ENCODE assay signal across 15 cellular contexts in the genomic region with DNA sequence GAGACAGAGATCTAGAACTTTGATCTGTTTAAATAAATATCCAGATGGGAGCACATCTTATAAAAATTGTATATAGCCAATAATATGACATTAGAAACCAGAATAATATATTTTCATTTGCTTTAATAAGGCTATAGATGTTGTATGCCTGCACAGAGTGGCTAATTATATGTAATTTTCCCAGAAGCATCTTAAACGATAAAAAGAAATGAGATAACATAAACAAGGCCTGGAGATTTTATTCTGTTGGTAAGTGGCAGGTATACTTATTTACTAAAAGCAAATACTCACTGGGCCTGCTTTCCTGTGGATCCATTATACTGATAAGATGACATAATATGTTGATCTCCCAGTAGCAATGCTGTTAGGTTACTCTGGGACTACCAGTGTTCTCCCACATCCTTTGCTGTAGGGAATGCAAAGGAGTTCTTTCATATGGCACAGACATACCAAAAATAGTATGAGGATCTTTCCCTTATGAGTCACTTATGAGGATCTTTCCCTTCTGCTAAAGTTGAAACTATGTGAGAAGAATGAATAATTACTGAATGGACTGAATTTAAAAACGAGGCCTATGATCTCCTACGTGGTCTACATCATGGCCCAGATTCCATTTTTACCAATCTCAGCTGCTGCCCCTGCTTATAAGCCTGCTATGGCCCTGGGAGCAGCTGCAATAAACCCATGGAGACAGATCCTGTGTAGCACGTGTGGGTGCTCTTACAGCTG.
DNase-seq lines count a peak whose midpoint lies in the region; ATAC-seq, FAIRE-seq and TF ChIP-seq lines count a peak whose summit lies in the region.
"Had no signal": no experiment of that assay in that cellular context is flagged by ENCODE, and none has a peak within 500 bp of the region (broad histone marks: within the 10 kb centered on the region; RNA-seq: fewer than 3 reads in every experiment).

No MANE protein-coding gene starts in this region.

- peak overlapping the region; percentile 7 for H3K4me2 ChIP-seq in keratinocyte (ENCODE audit: control insufficient read depth, extremely low read depth, insufficient read depth, low read depth, low read length)

- POLR2A ChIA-PET in activated CD8-positive, alpha-beta T cell treated with anti-CD3 and anti-CD28 coated beads, Interleukin-2, amount 10 ng/mL, durations not matched to agents 7 days and 5 days (lab: Charles Lee), result no interaction called here

- dilution Hi-C loops in keratinocyte (cut with MboI; ENCODE audit: extremely low pct_ligation_motif_present, low sequenced_read_pairs), result no loop called here

- H3K9me3 Mint-ChIP-seq in activated CD8-positive, alpha-beta T cell treated with anti-CD3 and anti-CD28 coated beads, Interleukin-2, amount 10 ng/mL, durations not matched to agents 7 days and 5 days (ENCODE audit: insufficient read depth), result no peaks in the 10 kb centered on the region
- H3K9me3 Mint-ChIP-seq in activated T-cell treated with anti-CD3 and anti-CD28 coated beads, Interleukin-2, amount 50 U/mL, for 24 hours, result no peaks in the 10 kb centered on the region
- H3K9me3 Mint-ChIP-seq: activated T-cell treated with anti-CD3 and anti-CD28 coated beads, Interleukin-2, amount 50 U/mL, for 72 hours had no signal

- no peaks in the 10 kb centered on the region for H3K36me3 Mint-ChIP-seq in activated CD8-positive, alpha-beta T cell treated with anti-CD3 and anti-CD28 coated beads, Interleukin-2, amount 10 ng/mL, durations not matched to agents 7 days and 5 days (ENCODE audit: low read depth)
- H3K36me3 Mint-ChIP-seq in activated T-cell treated with anti-CD3 and anti-CD28 coated beads, Interleukin-2, amount 50 U/mL, for 24 hours (ENCODE audit: low read depth), result no peaks in the 10 kb centered on the region

- no peak for TF ChIP-seq CTCF in keratinocyte (optimal IDR thresholded peaks at IDR 0.05 in 1 of 3, IDR thresholded peaks at IDR 0.05 in 1 of 3, conservative IDR thresholded peaks at IDR 0.05 in 1 of 3; ENCODE audit: extremely low read depth in 1 of 3, insufficient read depth in 2 of 3, low read length in 3 of 3)

- FAIRE-seq in HTR-8/SVneo (lab: Jason Lieb, UNC) (no peak), keratinocyte (lab: Jason Lieb, UNC) (peak; percentile 74)
- FAIRE-seq: GM19239, TTC549 had no signal

- H3K27ac Mint-ChIP-seq in activated CD8-positive, alpha-beta T cell treated with anti-CD3 and anti-CD28 coated beads, Interleukin-2, amount 10 ng/mL, durations not matched to agents 7 days and 5 days, result no peak overlapping the region
- H3K27ac Mint-ChIP-seq in activated T-cell treated with anti-CD3 and anti-CD28 coated beads, Interleukin-2, amount 50 U/mL, for 24 hours, result no peak overlapping the region
- H3K27ac Mint-ChIP-seq: activated T-cell treated with anti-CD3 and anti-CD28 coated beads, Interleukin-2, amount 50 U/mL, for 72 hours had no signal

- no peak overlapping the region for H3K9ac ChIP-seq in keratinocyte (ENCODE audit: control insufficient read depth, extremely low read depth, insufficient read depth, low read length)

- no peaks in the 10 kb centered on the region for H3K27me3 Mint-ChIP-seq in activated CD8-positive, alpha-beta T cell treated with anti-CD3 and anti-CD28 coated beads, Interleukin-2, amount 10 ng/mL, durations not matched to agents 7 days and 5 days (ENCODE audit: low read depth)
- peaks cover 6% of the 10 kb centered on the region for H3K27me3 Mint-ChIP-seq in activated T-cell treated with anti-CD3 and anti-CD28 coated beads, Interleukin-2, amount 50 U/mL, for 24 hours

- no peaks in the 10 kb centered on the region for H3K79me2 ChIP-seq in keratinocyte (ENCODE audit: control insufficient read depth, insufficient read depth, low read length)

- H3K4me1 ChIP-seq in keratinocyte (ENCODE audit: control insufficient read depth, extremely low read depth, insufficient read depth, low read length), result peaks cover 7% of the 10 kb centered on the region

- no peaks in the 10 kb centered on the region for H3K9me1 ChIP-seq in keratinocyte (ENCODE audit: control insufficient read depth, extremely low read depth, insufficient read depth, low read length)

- intact Hi-C loops in cardiac septum (cut with DNase I), result no loop called here

- no peaks in the 10 kb centered on the region for H3K9me3 ChIP-seq in keratinocyte (ENCODE audit: control insufficient read depth, low read depth, low read length)
- H3K9me3 ChIP-seq: heart left ventricle, mucosa of descending colon had no signal

- in situ Hi-C loops in ACHN (cut with HindIII; ENCODE audit: low pct_ligation_motif_present, low pct_unique_long_range_greater_than_20kb, low sequenced_read_pairs), result no loop called here

- DNase-seq in ACHN, result peak; percentile 43
- peak; percentile 39 for DNase-seq in HTR-8/SVneo (ENCODE audit: insufficient read length, low spot score)
- DNase-seq in astrocyte of the hippocampus (ENCODE audit: low read depth, low spot score), result peak; percentile 81
- peak; percentile 23 for DNase-seq in keratinocyte (ENCODE audit: low read depth, low spot score)
- no peak for DNase-seq in activated CD8-positive, alpha-beta T cell treated with anti-CD3 and anti-CD28 coated beads, Interleukin-2, amount 10 ng/mL, durations not matched to agents 7 days and 5 days
- no peak for DNase-seq in cardiac septum (ENCODE audit: low spot score)
- DNase-seq in activated T-cell treated with anti-CD3 and anti-CD28 coated beads, Interleukin-2, amount 50 U/mL, for 24 hours, result no peak
- DNase-seq: activated T-cell treated with anti-CD3 and anti-CD28 coated beads, Interleukin-2, amount 50 U/mL, for 72 hours; heart left ventricle; mucosa of descending colon had no signal

- CTCF ChIA-PET in activated CD8-positive, alpha-beta T cell treated with anti-CD3 and anti-CD28 coated beads, Interleukin-2, amount 10 ng/mL, durations not matched to agents 7 days and 5 days (lab: Charles Lee), result no interaction called here

- no peak for ATAC-seq in activated CD8-positive, alpha-beta T cell treated with anti-CD3 and anti-CD28 coated beads, Interleukin-2, amount 10 ng/mL, durations not matched to agents 7 days and 5 days
- no peak for ATAC-seq in GM18520 (IDR thresholded peaks at IDR 0.05; ENCODE audit: unreplicated experiment)
- ATAC-seq: activated T-cell treated with anti-CD3 and anti-CD28 coated beads, Interleukin-2, amount 50 U/mL, for 72 hours; heart left ventricle; mucosa of descending colon had no signal

- no peak overlapping the region for H3K27ac ChIP-seq in keratinocyte (ENCODE audit: control insufficient read depth, insufficient read depth, low read length)
- H3K27ac ChIP-seq: C4-2B, cardiac muscle cell, heart left ventricle had no signal

- H3K4me3 Mint-ChIP-seq in activated CD8-positive, alpha-beta T cell treated with anti-CD3 and anti-CD28 coated beads, Interleukin-2, amount 10 ng/mL, durations not matched to agents 7 days and 5 days, result no peak overlapping the region
- no peak overlapping the region for H3K4me3 Mint-ChIP-seq in activated T-cell treated with anti-CD3 and anti-CD28 coated beads, Interleukin-2, amount 50 U/mL, for 24 hours
- H3K4me3 Mint-ChIP-seq: activated T-cell treated with anti-CD3 and anti-CD28 coated beads, Interleukin-2, amount 50 U/mL, for 72 hours had no signal

- no peak overlapping the region for H3K4me3 ChIP-seq in keratinocyte (ENCODE audit: control insufficient read depth in 2 of 3, extremely low read depth in 1 of 3, insufficient read depth in 2 of 3, low read depth in 1 of 3, low read length in 3 of 3)
- H3K4me3 ChIP-seq: cardiac muscle cell, heart left ventricle, mucosa of descending colon had no signal

- H2AFZ ChIP-seq in keratinocyte (ENCODE audit: control insufficient read depth, low read length), result peak overlapping the region; percentile 82

- H3K27me3 ChIP-seq in keratinocyte (ENCODE audit: control insufficient read depth, extremely low read depth, insufficient read depth, low read length), result no peaks in the 10 kb centered on the region
- H3K27me3 ChIP-seq: cardiac muscle cell, heart left ventricle had no signal

- H3K4me1 Mint-ChIP-seq in activated CD8-positive, alpha-beta T cell treated with anti-CD3 and anti-CD28 coated beads, Interleukin-2, amount 10 ng/mL, durations not matched to agents 7 days and 5 days (ENCODE audit: low read depth), result no peaks in the 10 kb centered on the region
- H3K4me1 Mint-ChIP-seq in activated T-cell treated with anti-CD3 and anti-CD28 coated beads, Interleukin-2, amount 50 U/mL, for 24 hours (ENCODE audit: low read depth), result no peaks in the 10 kb centered on the region

- H3K36me3 ChIP-seq in keratinocyte (ENCODE audit: control insufficient read depth in 2 of 2, extremely low read depth in 1 of 2, insufficient read depth in 2 of 2, low read length in 2 of 2), result no peaks in the 10 kb centered on the region
- H3K36me3 ChIP-seq: cardiac muscle cell, heart left ventricle had no signal

- no peaks in the 10 kb centered on the region for H4K20me1 ChIP-seq in keratinocyte (ENCODE audit: control insufficient read depth, extremely low read depth, insufficient read depth, low read length)

Comparison
In these comparisons a context has a peak if more than half of its experiments do, and no peak if none do; other contexts are left out.
1. DNase-seq: peak in ACHN (single experiment), HTR-8/SVneo (single experiment), astrocyte of the hippocampus (single experiment) and keratinocyte (single experiment); none in activated CD8-positive, alpha-beta T cell treated with anti-CD3 and anti-CD28 coated beads, Interleukin-2, amount 10 ng/mL, durations not matched to agents 7 days and 5 days (single experiment), cardiac septum (single experiment) and activated T-cell treated with anti-CD3 and anti-CD28 coated beads, Interleukin-2, amount 50 U/mL, for 24 hours (single experiment).